1 cellular context compared by ENCODE assay signal in genomic region chr17:75634376-75634740, GRCh38.
TF ChIP-seq lines count a peak whose summit lies in the region.

No MANE protein-coding gene starts in this region.

TF ChIP-seq in IMR-90, 13 proteins besides CTCF, POLR2A, EP300 and RAD21 (continued from another document):
- TF ChIP-seq MAFK (IDR thresholded peaks at IDR 0.05; ENCODE audit: low read depth, low read length) (no peak), NFE2L2 (IDR thresholded peaks at IDR 0.05; ENCODE audit: low read depth, low read length) (no peak), SMC3 (IDR thresholded peaks at IDR 0.05; ENCODE audit: low read depth, low read length) (no peak), RFX5 (IDR thresholded peaks at IDR 0.05; ENCODE audit: low read depth, low read length) (no peak), USF2 (IDR thresholded peaks at IDR 0.05; ENCODE audit: low read depth, low read length) (no peak), CEBPB (IDR thresholded peaks at IDR 0.05; ENCODE audit: low read depth, low read length) (no peak), MAZ (IDR thresholded peaks at IDR 0.05; ENCODE audit: borderline replicate concordance, low read depth, low read length) (no peak), BHLHE40 (IDR thresholded peaks at IDR 0.05; ENCODE audit: low read depth, low read length) (no peak), RCOR1 (IDR thresholded peaks at IDR 0.05; ENCODE audit: insufficient replicate concordance, low read length) (no peak), FOS (IDR thresholded peaks at IDR 0.05; ENCODE audit: low read depth, low read length) (no peak), ELK1 (IDR thresholded peaks at IDR 0.05; ENCODE audit: borderline replicate concordance, low read depth, low read length) (no peak), CHD1 (IDR thresholded peaks at IDR 0.05; ENCODE audit: low read depth, low read length) (no peak)
